In the genomic region with DNA sequence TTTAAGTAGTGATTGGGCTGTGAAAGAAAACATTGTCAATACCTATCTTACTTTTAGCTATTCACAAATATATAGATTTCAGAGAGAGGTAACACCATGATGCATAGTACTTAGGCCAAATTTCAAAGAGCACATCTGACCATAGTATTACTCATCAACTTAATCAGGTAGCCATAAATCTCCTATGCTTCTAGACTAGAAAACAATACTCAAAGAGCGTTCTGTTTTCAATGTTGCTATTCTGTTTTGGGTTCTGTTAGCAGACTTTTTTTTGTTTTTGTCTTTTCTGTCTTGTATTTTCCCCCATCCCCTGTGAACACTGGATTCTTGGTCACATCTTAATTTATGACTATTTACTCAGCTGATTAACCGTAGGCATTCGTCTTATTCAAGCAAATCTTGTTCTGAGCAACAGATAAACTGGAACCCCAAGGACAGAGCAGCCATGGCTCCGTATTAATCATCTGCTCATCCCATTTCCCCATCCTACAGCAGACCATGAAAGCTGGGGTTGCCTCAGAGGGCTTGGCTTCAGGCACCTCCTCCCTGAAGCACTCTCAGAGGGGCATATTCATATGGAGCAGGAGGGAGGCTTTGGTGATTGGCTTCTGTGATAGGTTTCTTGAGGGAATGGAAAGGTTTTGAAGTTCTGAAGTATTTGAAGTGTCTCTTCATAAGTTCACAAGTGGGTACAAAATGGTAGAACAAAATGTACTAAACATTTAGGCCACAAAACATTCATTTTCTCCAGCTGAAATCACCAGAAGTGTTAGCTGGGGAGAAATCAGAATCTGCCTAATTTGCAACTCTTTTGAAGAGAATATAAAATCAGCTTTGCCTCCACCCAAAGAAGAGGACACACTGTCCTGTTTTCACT, we compare ENCODE assay signal across 13 cellular contexts.
A peak's percentile ranks its signal among the peaks of the same experiment; 100 is the strongest.
DNase-seq lines count a peak whose midpoint lies in the region; ATAC-seq, FAIRE-seq and TF ChIP-seq lines count a peak whose summit lies in the region.
"Had no signal": no experiment of that assay in that cellular context is flagged by ENCODE, and none has a peak within 500 bp of the region (broad histone marks: within the 10 kb centered on the region; RNA-seq: fewer than 3 reads in every experiment).

No MANE protein-coding gene starts in this region.

- TF ChIP-seq CTCF in PC-9 (conservative IDR thresholded peaks at IDR 0.05) (no peak), epithelial cell of esophagus (IDR thresholded peaks at IDR 0.05; ENCODE audit: insufficient read depth, low read depth, low read length, missing control alignments) (no peak), spleen (IDR thresholded peaks at IDR 0.05 in 8 of 11, conservative IDR thresholded peaks at IDR 0.05 in 3 of 11) (no peak), OCI-LY7 (conservative IDR thresholded peaks at IDR 0.05; ENCODE audit: low read length) (no peak)

- H3F3A ChIP-seq in PC-9 (ENCODE audit: insufficient read depth, low read depth): peaks cover 32% of the 10 kb centered on the region

- H3K27ac ChIP-seq in PC-9 (no peak overlapping the region), spleen (no peak overlapping the region), OCI-LY7 (ENCODE audit: low read depth, low read length, poor library complexity, severe bottlenecking) (no peak overlapping the region)
- H3K27ac ChIP-seq: C4-2B had no signal

- 0 out of 2 replicates have a peak overlapping the region, but pooled peaks have one; percentile 33 for H3K4me2 ChIP-seq in PC-9
- no peak overlapping the region for H3K4me2 ChIP-seq in OCI-LY7 (ENCODE audit: low read length)

- H3K79me2 ChIP-seq in PC-9 (ENCODE audit: low read depth): peaks cover 44% of the 10 kb centered on the region
- no peaks in the 10 kb centered on the region for H3K79me2 ChIP-seq in OCI-LY7 (ENCODE audit: insufficient read depth, low read depth, low read length)

- peaks cover 63% of the 10 kb centered on the region for H3K4me1 ChIP-seq in PC-9 (replicated peaks; ENCODE audit: insufficient read depth)
- H3K4me1 ChIP-seq in spleen: no peaks in the 10 kb centered on the region
- H3K4me1 ChIP-seq in OCI-LY7 (ENCODE audit: insufficient read depth, low read length, poor library complexity, severe bottlenecking): no peaks in the 10 kb centered on the region

- H3K9me3 ChIP-seq in PC-9 (ENCODE audit: insufficient read depth, low read depth) (no peaks in the 10 kb centered on the region), spleen (no peaks in the 10 kb centered on the region), OCI-LY7 (ENCODE audit: low read length) (no peaks in the 10 kb centered on the region)

- BruUV-seq in PC-9 (replicated peaks; lab: Mats Ljungman, UMichigan) (no TSS peak), OCI-LY7 (replicated peaks; lab: Mats Ljungman, UMichigan) (no TSS peak)

- no peak for TF ChIP-seq POLR2A in spleen (IDR thresholded peaks at IDR 0.05)

- CTCF ChIA-PET in PC-9 (lab: Charles Lee) (no interaction called here), OCI-LY7 (lab: Charles Lee; ENCODE audit: unreplicated experiment) (no interaction called here)

- H3K27me3 ChIP-seq in PC-9 (ENCODE audit: insufficient read depth, low read depth) (no peaks in the 10 kb centered on the region), spleen (replicated peaks in 1 of 7) (no peaks in the 10 kb centered on the region)

- H4K20me1 ChIP-seq in PC-9 (ENCODE audit: insufficient read depth): no peaks in the 10 kb centered on the region
- H4K20me1 ChIP-seq in OCI-LY7 (ENCODE audit: insufficient read depth, low read length): no peaks in the 10 kb centered on the region

- ATAC-seq in sciatic nerve: no peak

- H3K9me2 ChIP-seq in PC-9 (ENCODE audit: insufficient read depth): no peaks in the 10 kb centered on the region; the same call in 1 of the 2 replicates
- H3K9me2 ChIP-seq in OCI-LY7 (ENCODE audit: insufficient read depth, low read length): no peaks in the 10 kb centered on the region

- no peaks in the 10 kb centered on the region for H3K36me3 ChIP-seq in PC-9 (ENCODE audit: low read depth)
- no peaks in the 10 kb centered on the region for H3K36me3 ChIP-seq in spleen
- H3K36me3 ChIP-seq in OCI-LY7 (ENCODE audit: insufficient read depth, low read length): no peaks in the 10 kb centered on the region

- DNase-seq in GM19239 (ENCODE audit: insufficient read length, low spot score): no peak
- no peak for DNase-seq in PC-9
- DNase-seq in epithelial cell of esophagus (ENCODE audit: low read depth): peak; percentile 39
- peak; percentile 68 for DNase-seq in renal cortical epithelial cell (ENCODE audit: low read depth)
- no peak for DNase-seq in spleen
- no peak for DNase-seq in OCI-LY7 (ENCODE audit: low spot score)
- DNase-seq in sciatic nerve (ENCODE audit: low spot score): no peak
- DNase-seq: activated CD4-positive, alpha-beta T cell treated with anti-CD3 and anti-CD28 coated beads for 1 hour; effector CD4-positive, alpha-beta T cell; NCI-H1048; NCI-H226; stimulated activated CD4-positive, alpha-beta T cell treated with anti-CD3 and anti-CD28 coated beads, Interleukin-4, amount 100 ng/mL, for 24 hours had no signal

- WGBS in spleen, 5 donors: 87 to 93% (median 91%) methylated on average over 4 of the region's 4 CpGs

- intact Hi-C loops in PC-9 (cut with micrococcal nuclease; ENCODE audit: unreplicated experiment): loop anchor here (5.0 kb wide), 1 partner anchor 353 kb away; no protein-coding TSS in a partner anchor
- intact Hi-C loops in spleen (cut with DNase I; ENCODE audit: low total_unique reads): no loop called here
- intact Hi-C loops in OCI-LY7 (cut with micrococcal nuclease; ENCODE audit: unreplicated experiment): no loop called here
- intact Hi-C loops in sciatic nerve (cut with DNase I): no loop called here

- H3K4me3 ChIP-seq in PC-9 (no peak overlapping the region), epithelial cell of esophagus (ENCODE audit: low read length) (no peak overlapping the region), spleen (no peak overlapping the region), OCI-LY7 (ENCODE audit: low read depth, low read length, poor library complexity, severe bottlenecking) (no peak overlapping the region)

- peak; percentile 76 for FAIRE-seq in GM19239 (lab: Jason Lieb, UNC)

- POLR2A ChIA-PET in PC-9 (lab: Charles Lee; ENCODE audit: unreplicated experiment) (no interaction called here), OCI-LY7 (lab: Charles Lee) (interaction anchor here (0.6 to 1.9 kb wide), 2 partner anchors 9 to 110 kb away, joined by 4 read pairs; no protein-coding TSS in a partner anchor)

- no peak overlapping the region for H2AFZ ChIP-seq in PC-9
- H2AFZ ChIP-seq in OCI-LY7 (ENCODE audit: low read length): no peak overlapping the region

Comparison
In these comparisons a context has a peak if more than half of its experiments do, and no peak if none do; other contexts are left out.
1. DNase-seq: peak in epithelial cell of esophagus (single experiment) and renal cortical epithelial cell (single experiment); none in GM19239 (single experiment), PC-9 (0 of 2), spleen (single experiment), OCI-LY7 (single experiment) and sciatic nerve (single experiment).